In the genomic region with DNA sequence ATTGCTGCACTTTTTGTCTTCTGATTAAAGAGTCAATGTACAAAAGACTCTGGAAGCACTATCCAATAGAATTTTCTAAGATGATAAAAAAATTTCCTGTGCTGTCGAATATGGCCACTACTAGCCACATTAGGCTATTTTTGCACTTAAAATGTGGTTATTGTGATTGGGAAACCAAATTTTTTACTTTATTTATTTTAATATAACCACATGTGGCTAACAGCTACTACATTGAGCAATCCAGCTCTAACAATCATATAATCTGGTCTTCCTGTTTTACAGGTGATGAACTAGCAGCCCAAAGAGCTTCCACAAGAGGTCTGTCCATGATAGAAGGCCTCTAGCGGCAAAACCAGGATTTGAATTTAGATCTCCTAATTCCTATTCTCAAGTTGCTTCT, we compare ENCODE assay signal across 23 cellular contexts.
A peak's percentile ranks its signal among the peaks of the same experiment; 100 is the strongest.
DNase-seq lines count a peak whose midpoint lies in the region; ATAC-seq, FAIRE-seq and TF ChIP-seq lines count a peak whose summit lies in the region.
"Had no signal": no experiment of that assay in that cellular context is flagged by ENCODE, and none has a peak within 500 bp of the region (broad histone marks: within the 10 kb centered on the region; RNA-seq: fewer than 3 reads in every experiment).

No MANE protein-coding gene starts in this region.

- H3K4me2 ChIP-seq in astrocyte (ENCODE audit: low read length) = no peak overlapping the region
- no peak overlapping the region for H3K4me2 ChIP-seq in mesenchymal stem cell (ENCODE audit: low read length, poor library complexity, severe bottlenecking)

- H3K18ac ChIP-seq in mesenchymal stem cell (ENCODE audit: low read depth in 1 of 2, low read length in 2 of 2) = no peak overlapping the region

- H3K4me1 ChIP-seq in HAP-1 (peaks cover 11% of the 10 kb centered on the region; the same call in 1 of the 2 replicates), astrocyte (ENCODE audit: insufficient read depth, low read length) (peaks cover 5% of the 10 kb centered on the region), mesenchymal stem cell (ENCODE audit: control insufficient read depth, insufficient read depth, low read depth, low read length) (no peaks in the 10 kb centered on the region)
- H3K4me1 ChIP-seq: left lung had no signal

- DNase-seq in AG20443 (ENCODE audit: low spot score) (peak; percentile 42), HAP-1 (ENCODE audit: low spot score in 2 of 2) (peak; percentile 22 to 49), astrocyte (ENCODE audit: low read depth) (peak; percentile 64), mesenchymal stem cell (peak; percentile 24), NCI-H1417 (lab: John Stamatoyannopoulos, UW) (no peak), type B pancreatic cell (ENCODE audit: extremely low spot score, unreplicated experiment) (no peak)
- no peak for DNase-seq in stimulated activated naive B cell treated with anti-CD40 and anti-IgM and Interleukin-4, amounts not matched to agents 10 μg/mL and 1 μg/mL and 100 μg/mL, for 72 hours
- DNase-seq: activated gamma-delta T cell; aorta; GF-D8; left lung; NCI-H1694 treated with DMSO at 0.1 percent for 48 hours; NCI-H226; NK-92 treated with Interleukin-12 subunit alpha and Interleukin-12 subunit beta, amount 100 ng/mL, for 24 hours; nucleus accumbens; right lobe of liver; stimulated activated naive CD8-positive, alpha-beta T cell treated with anti-CD3 and anti-CD28 coated beads, Interleukin-15, Interleukin-2, amounts not matched to agents 100 U/mL and 50 U/mL, for 24 hours; T-helper 1 cell; upper lobe of left lung had no signal

- in situ Hi-C loops in HAP-1 (cut with MboI; ENCODE audit: low sequenced_read_pairs) = no loop called here

- H3K27me3 ChIP-seq in HAP-1 (ENCODE audit: low read depth) (no peaks in the 10 kb centered on the region), astrocyte (ENCODE audit: insufficient read depth, low read length) (no peaks in the 10 kb centered on the region), mesenchymal stem cell (ENCODE audit: control insufficient read depth in 1 of 2, insufficient read depth in 1 of 2, low read length in 2 of 2) (no peaks in the 10 kb centered on the region)
- H3K27me3 ChIP-seq: BLaER1, left lung, right lobe of liver, upper lobe of left lung had no signal

- H3K36me3 Mint-ChIP-seq in astrocyte (ENCODE audit: low read depth, unreplicated experiment) = no peaks in the 10 kb centered on the region
- no peaks in the 10 kb centered on the region for H3K36me3 Mint-ChIP-seq in stimulated activated naive B cell treated with anti-CD40 and anti-IgM and Interleukin-4, amounts not matched to agents 10 μg/mL and 1 μg/mL and 100 μg/mL, for 72 hours
- H3K36me3 Mint-ChIP-seq in type B pancreatic cell = no peaks in the 10 kb centered on the region

- H3K27ac ChIP-seq in astrocyte (ENCODE audit: low read depth, low read length) = no peak overlapping the region
- no peak overlapping the region for H3K27ac ChIP-seq in mesenchymal stem cell (ENCODE audit: low read length, poor library complexity, severe bottlenecking)
- H3K27ac ChIP-seq: BLaER1, coronary artery, left lung, right lobe of liver, upper lobe of left lung had no signal

- no peak overlapping the region for H2BK5ac ChIP-seq in mesenchymal stem cell (ENCODE audit: low read depth, low read length, poor library complexity, severe bottlenecking)

- H3K9me3 Mint-ChIP-seq in astrocyte (ENCODE audit: unreplicated experiment) (no peaks in the 10 kb centered on the region), type B pancreatic cell (no peaks in the 10 kb centered on the region)
- no peaks in the 10 kb centered on the region for H3K9me3 Mint-ChIP-seq in stimulated activated naive B cell treated with anti-CD40 and anti-IgM and Interleukin-4, amounts not matched to agents 10 μg/mL and 1 μg/mL and 100 μg/mL, for 72 hours

- H2BK15ac ChIP-seq in mesenchymal stem cell (ENCODE audit: low read depth, poor library complexity, severe bottlenecking) = no peak overlapping the region

- no peak overlapping the region for H3K14ac ChIP-seq in mesenchymal stem cell (ENCODE audit: low read length in 2 of 2)

- H3K4me1 Mint-ChIP-seq in astrocyte (ENCODE audit: low read depth, unreplicated experiment) (peaks cover 10% of the 10 kb centered on the region), type B pancreatic cell (ENCODE audit: unreplicated experiment) (peaks cover 12% of the 10 kb centered on the region)
- H3K4me1 Mint-ChIP-seq in stimulated activated naive B cell treated with anti-CD40 and anti-IgM and Interleukin-4, amounts not matched to agents 10 μg/mL and 1 μg/mL and 100 μg/mL, for 72 hours = no peaks in the 10 kb centered on the region

- H3K9ac ChIP-seq in astrocyte (ENCODE audit: low read length) (no peak overlapping the region), mesenchymal stem cell (ENCODE audit: low read length) (no peak overlapping the region)
- H3K9ac ChIP-seq: BLaER1 had no signal

- no peak overlapping the region for H3K4me3 Mint-ChIP-seq in astrocyte (ENCODE audit: unreplicated experiment)
- no peak overlapping the region for H3K4me3 Mint-ChIP-seq in stimulated activated naive B cell treated with anti-CD40 and anti-IgM and Interleukin-4, amounts not matched to agents 10 μg/mL and 1 μg/mL and 100 μg/mL, for 72 hours
- no peak overlapping the region for H3K4me3 Mint-ChIP-seq in type B pancreatic cell

- H3K27me3 Mint-ChIP-seq in astrocyte (ENCODE audit: low read depth, unreplicated experiment) (no peaks in the 10 kb centered on the region), type B pancreatic cell (no peaks in the 10 kb centered on the region)
- H3K27me3 Mint-ChIP-seq in stimulated activated naive B cell treated with anti-CD40 and anti-IgM and Interleukin-4, amounts not matched to agents 10 μg/mL and 1 μg/mL and 100 μg/mL, for 72 hours = no peaks in the 10 kb centered on the region

- no CpG with 5 or more reads among the region's 2 CpGs for WGBS in mesenchymal stem cell

- ATAC-seq in stimulated activated naive B cell treated with anti-CD40 and anti-IgM and Interleukin-4, amounts not matched to agents 10 μg/mL and 1 μg/mL and 100 μg/mL, for 72 hours (replicated peaks) = no peak
- ATAC-seq in HG03460 (IDR thresholded peaks at IDR 0.05; ENCODE audit: unreplicated experiment) = no peak
- ATAC-seq: left lung; stimulated activated naive CD8-positive, alpha-beta T cell treated with anti-CD3 and anti-CD28 coated beads, Interleukin-15, Interleukin-2, amounts not matched to agents 100 U/mL and 50 U/mL, for 24 hours had no signal

- H3K23ac ChIP-seq in mesenchymal stem cell (ENCODE audit: low read length in 2 of 2) = no peak overlapping the region

- no peaks in the 10 kb centered on the region for H4K20me1 ChIP-seq in astrocyte (ENCODE audit: insufficient read depth, low read length)
- H4K20me1 ChIP-seq: BLaER1 had no signal

- H3K27ac Mint-ChIP-seq in astrocyte (ENCODE audit: unreplicated experiment) = no peak overlapping the region
- no peak overlapping the region for H3K27ac Mint-ChIP-seq in stimulated activated naive B cell treated with anti-CD40 and anti-IgM and Interleukin-4, amounts not matched to agents 10 μg/mL and 1 μg/mL and 100 μg/mL, for 72 hours
- H3K27ac Mint-ChIP-seq in type B pancreatic cell = no peak overlapping the region

- H3K36me3 ChIP-seq in HAP-1 (replicated peaks) (no peaks in the 10 kb centered on the region), astrocyte (ENCODE audit: insufficient read depth, low read length) (no peaks in the 10 kb centered on the region), mesenchymal stem cell (ENCODE audit: control insufficient read depth in 1 of 2, insufficient read depth in 2 of 2, low read depth in 1 of 2, low read length in 2 of 2) (no peaks in the 10 kb centered on the region)
- H3K36me3 ChIP-seq: BLaER1, left lung, right lobe of liver, upper lobe of left lung had no signal

- H3K9me3 ChIP-seq in HAP-1 (no peaks in the 10 kb centered on the region), astrocyte (ENCODE audit: insufficient read depth, low read depth, low read length) (no peaks in the 10 kb centered on the region), mesenchymal stem cell (ENCODE audit: control insufficient read depth, low read length) (no peaks in the 10 kb centered on the region)
- H3K9me3 ChIP-seq: BLaER1, left lung, right lobe of liver, upper lobe of left lung had no signal

- TF ChIP-seq CTCF in astrocyte (IDR thresholded peaks at IDR 0.05; ENCODE audit: insufficient read depth, low read depth, low read length) (no peak), type B pancreatic cell (conservative IDR thresholded peaks at IDR 0.05) (no peak)

- FAIRE-seq in astrocyte (lab: Jason Lieb, UNC) = no peak
- FAIRE-seq: endothelial cell of umbilical vein had no signal

- H3K4me3 ChIP-seq in HAP-1 (no peak overlapping the region), astrocyte (ENCODE audit: insufficient read depth, low read depth, low read length) (no peak overlapping the region), mesenchymal stem cell (ENCODE audit: insufficient read depth in 1 of 2, low read depth in 1 of 2, low read length in 2 of 2) (no peak overlapping the region)
- H3K4me3 ChIP-seq: BLaER1, coronary artery, left lung, right lobe of liver, upper lobe of left lung had no signal

- H4K8ac ChIP-seq in mesenchymal stem cell (ENCODE audit: low read length) = no peak overlapping the region

- no peak overlapping the region for H2BK120ac ChIP-seq in mesenchymal stem cell (ENCODE audit: low read depth, low read length)

- no peak overlapping the region for H2AK5ac ChIP-seq in mesenchymal stem cell (ENCODE audit: low read length, severe bottlenecking)

- H3K79me2 ChIP-seq in astrocyte (ENCODE audit: insufficient read depth, low read length) = no peaks in the 10 kb centered on the region

- H2AFZ ChIP-seq in astrocyte (ENCODE audit: low read depth, low read length) (no peak overlapping the region), mesenchymal stem cell (ENCODE audit: low read depth, low read length) (no peak overlapping the region)

- no peak overlapping the region for H2BK12ac ChIP-seq in mesenchymal stem cell (ENCODE audit: low read length in 2 of 2)

- no peaks in the 10 kb centered on the region for H3K79me1 ChIP-seq in mesenchymal stem cell (replicated peaks; ENCODE audit: low read length, poor library complexity, severe bottlenecking)

- no peak overlapping the region for H4K91ac ChIP-seq in mesenchymal stem cell (ENCODE audit: low read length)

- no peak overlapping the region for H3K4ac ChIP-seq in mesenchymal stem cell (ENCODE audit: low read depth in 1 of 2, low read length in 2 of 2)

Comparison
In these comparisons a context has a peak if more than half of its experiments do, and no peak if none do; other contexts are left out.
1. DNase-seq: peak in AG20443 (single experiment), HAP-1 (2 of 2), astrocyte (single experiment) and mesenchymal stem cell (single experiment); none in stimulated activated naive B cell treated with anti-CD40 and anti-IgM and Interleukin-4, amounts not matched to agents 10 μg/mL and 1 μg/mL and 100 μg/mL, for 72 hours (single experiment), NCI-H1417 (0 of 3) and type B pancreatic cell (single experiment).